ENCODE assay signal across 8 cellular contexts in genomic region chr20:10434832-10435812, GRCh38. TPM values are rescaled to one million over a fixed set of nuclear protein-coding genes. Genes with fewer than 3 reads are reported as not detected.
A peak's percentile ranks its signal among the peaks of the same experiment; 100 is the strongest.
DNase-seq lines count a peak whose midpoint lies in the region; ATAC-seq and TF ChIP-seq lines count a peak whose summit lies in the region.

Gene SLX4IP (plus strand): TSS chr20:10435305. CDS start chr20:10458205, 22,900 bp downstream.

- H3K27ac ChIP-seq in cingulate gyrus (ENCODE audit: low read depth, low read length): peak within 1 kb of the TSS; percentile 89

- peak; percentile 88 for DNase-seq in BE2C
- peak; percentile 24 for DNase-seq in GM19240 (ENCODE audit: insufficient read length, low spot score)
- DNase-seq in NCI-H524 (lab: John Stamatoyannopoulos, UW): peak; percentile 98 to 99
- peak; percentile 81 to 83 for DNase-seq in activated CD4-positive, alpha-beta T cell treated with anti-CD3 and anti-CD28 coated beads for 4 hours
- DNase-seq in kidney glomerular epithelial cell (lab: John Stamatoyannopoulos, UW): peak; percentile 98
- peak; percentile 57 to 58 for DNase-seq in stimulated activated CD4-positive, alpha-beta T cell treated with anti-CD3 and anti-CD28 coated beads, Interleukin-1b, Interleukin-23, amount 100 ng/mL, for 1 hour (ENCODE audit: low read depth in 2 of 2)

- no peaks in the 10 kb centered on the region for H3K9me3 ChIP-seq in BE2C

- H3K36me3 ChIP-seq in BE2C: no peaks in the 10 kb centered on the region; the same call in 1 of the 2 replicates

- no peak for TF ChIP-seq CTCF in BE2C (IDR thresholded peaks at IDR 0.05; ENCODE audit: low read depth, low read length)

- peak; percentile 42 for ATAC-seq in HG03457 (IDR thresholded peaks at IDR 0.05; ENCODE audit: unreplicated experiment)

- H3K4me3 ChIP-seq in BE2C (ENCODE audit: low read depth, low read length): peak within 1 kb of the TSS; percentile 84

- no peaks in the 10 kb centered on the region for H3K4me1 ChIP-seq in BE2C

- H3K27me3 ChIP-seq in BE2C: no peaks in the 10 kb centered on the region

RNA-seq across cellular contexts. Expression of gene SLX4IP, which starts in this region (rescaled TPM):
- 1.6 TPM for polyA plus RNA-seq in BE2C (2012; ENCODE audit: insufficient read depth, insufficient read length, low read depth)

Comparison
In these comparisons a context has a peak if more than half of its experiments do, and no peak if none do; other contexts are left out.
1. Peak in every context shown above with its lines: DNase-seq, ATAC-seq, H3K4me3 ChIP-seq and H3K27ac ChIP-seq.
2. DNase-seq: peak in every context shown above with its lines; median percentile 98 in NCI-H524; 98 in kidney glomerular epithelial cell; 88 in BE2C; 82 in activated CD4-positive, alpha-beta T cell treated with anti-CD3 and anti-CD28 coated beads for 4 hours; 58 in stimulated activated CD4-positive, alpha-beta T cell treated with anti-CD3 and anti-CD28 coated beads, Interleukin-1b, Interleukin-23, amount 100 ng/mL, for 1 hour; 24 in GM19240.